ENCODE assay signal across 18 cellular contexts in genomic region chr22:40322061-40322460, GRCh38. TPM values are rescaled to one million over a fixed set of nuclear protein-coding genes. Genes with fewer than 3 reads are reported as not detected.
DNase-seq lines count a peak whose midpoint lies in the region; ATAC-seq lines count a peak whose summit lies in the region.
"Had no signal": no experiment of that assay in that cellular context is flagged by ENCODE, and none has a peak within 500 bp of the region (broad histone marks: within the 10 kb centered on the region; RNA-seq: fewer than 3 reads in every experiment).

No MANE protein-coding gene starts in this region.

- H3K4me3 Mint-ChIP-seq in T-helper 1 cell treated with Interleukin-12 subunit alpha and Interleukin-12 subunit beta and Interleukin-4 antibody, amounts not matched to agents 30 μg/mL and 1 μg/mL, for 36 hours, result no peak overlapping the region
- H3K4me3 Mint-ChIP-seq in T-cell, result no peak overlapping the region
- no peak overlapping the region for H3K4me3 Mint-ChIP-seq in activated naive CD8-positive, alpha-beta T cell treated with anti-CD3 and anti-CD28 coated beads, Interleukin-2, amount 10 ng/mL, durations not matched to agents 7 days and 5 days
- H3K4me3 Mint-ChIP-seq: natural killer cell had no signal

- peaks cover 47% of the 10 kb centered on the region for H3K36me3 Mint-ChIP-seq in T-helper 1 cell treated with Interleukin-12 subunit alpha and Interleukin-12 subunit beta and Interleukin-4 antibody, amounts not matched to agents 30 μg/mL and 1 μg/mL, for 36 hours (ENCODE audit: low read depth)
- H3K36me3 Mint-ChIP-seq in T-cell, result peaks cover 41% of the 10 kb centered on the region
- H3K36me3 Mint-ChIP-seq in activated naive CD8-positive, alpha-beta T cell treated with anti-CD3 and anti-CD28 coated beads, Interleukin-2, amount 10 ng/mL, durations not matched to agents 7 days and 5 days, result peaks cover 47% of the 10 kb centered on the region

- CTCF ChIA-PET in T-cell (lab: Charles Lee), result interaction anchor here in 1 of 2 donors (0.6 kb wide), 1 partner anchor 20 kb away, joined by 6 read pairs; no protein-coding TSS in a partner anchor

- H3K9me3 Mint-ChIP-seq in T-helper 1 cell treated with Interleukin-12 subunit alpha and Interleukin-12 subunit beta and Interleukin-4 antibody, amounts not matched to agents 30 μg/mL and 1 μg/mL, for 36 hours, result no peaks in the 10 kb centered on the region
- H3K9me3 Mint-ChIP-seq in T-cell, result no peaks in the 10 kb centered on the region
- no peaks in the 10 kb centered on the region for H3K9me3 Mint-ChIP-seq in activated naive CD8-positive, alpha-beta T cell treated with anti-CD3 and anti-CD28 coated beads, Interleukin-2, amount 10 ng/mL, durations not matched to agents 7 days and 5 days
- H3K9me3 Mint-ChIP-seq: natural killer cell had no signal

- DNase-seq in T-helper 1 cell (no peak), T-cell (no peak), medulla oblongata (ENCODE audit: extremely low spot score) (peak; percentile 19), NCI-H524 treated with DMSO at 0.1 percent for 48 hours (lab: John Stamatoyannopoulos, UW) (no peak), NCI-H2081 (lab: John Stamatoyannopoulos, UW) (no peak)
- no peak for DNase-seq in activated naive CD8-positive, alpha-beta T cell treated with anti-CD3 and anti-CD28 coated beads, Interleukin-2, amount 10 ng/mL, durations not matched to agents 7 days and 5 days
- DNase-seq: activated CD4-positive, alpha-beta T cell treated with anti-CD3 and anti-CD28 coated beads for 4 hours; body of pancreas; dermis blood vessel endothelial cell; DMS53; natural killer cell; NCI-H1930; NCI-H446 treated with DMSO at 0.1 percent for 48 hours; SHP77; spleen; tibial artery had no signal

- peak overlapping the region; percentile 58 for H3K27ac Mint-ChIP-seq in T-helper 1 cell treated with Interleukin-12 subunit alpha and Interleukin-12 subunit beta and Interleukin-4 antibody, amounts not matched to agents 30 μg/mL and 1 μg/mL, for 36 hours
- peak overlapping the region; percentile 84 to 90 for H3K27ac Mint-ChIP-seq in T-cell
- peak overlapping the region; percentile 70 for H3K27ac Mint-ChIP-seq in activated naive CD8-positive, alpha-beta T cell treated with anti-CD3 and anti-CD28 coated beads, Interleukin-2, amount 10 ng/mL, durations not matched to agents 7 days and 5 days

- H3K4me1 Mint-ChIP-seq in T-helper 1 cell treated with Interleukin-12 subunit alpha and Interleukin-12 subunit beta and Interleukin-4 antibody, amounts not matched to agents 30 μg/mL and 1 μg/mL, for 36 hours (ENCODE audit: low read depth), result peaks cover 45% of the 10 kb centered on the region
- peaks cover 70 to 75% (median 73%) of the 10 kb centered on the region in 3 donors for H3K4me1 Mint-ChIP-seq in T-cell
- peaks cover 40% of the 10 kb centered on the region for H3K4me1 Mint-ChIP-seq in activated naive CD8-positive, alpha-beta T cell treated with anti-CD3 and anti-CD28 coated beads, Interleukin-2, amount 10 ng/mL, durations not matched to agents 7 days and 5 days

- no peak for ATAC-seq in T-cell (replicated peaks in 1 of 4)
- ATAC-seq in activated naive CD8-positive, alpha-beta T cell treated with anti-CD3 and anti-CD28 coated beads, Interleukin-2, amount 10 ng/mL, durations not matched to agents 7 days and 5 days (ENCODE audit: low read depth), result no peak
- ATAC-seq in GM19328 (IDR thresholded peaks at IDR 0.05; ENCODE audit: unreplicated experiment), result no peak
- ATAC-seq: body of pancreas, natural killer cell had no signal

- POLR2A ChIA-PET in T-cell (lab: Charles Lee), result interaction anchor here in 1 of 2 donors (0.8 kb wide), 1 partner anchor 102 kb away, joined by 3 read pairs; no protein-coding TSS in a partner anchor
- POLR2A ChIA-PET in activated naive CD8-positive, alpha-beta T cell treated with anti-CD3 and anti-CD28 coated beads, Interleukin-2, amount 10 ng/mL, durations not matched to agents 7 days and 5 days (lab: Charles Lee), result interaction anchor here (0.6 kb wide), 1 partner anchor 23 kb away, joined by 5 read pairs; no protein-coding TSS in a partner anchor

- no peaks in the 10 kb centered on the region for H3K27me3 Mint-ChIP-seq in T-helper 1 cell treated with Interleukin-12 subunit alpha and Interleukin-12 subunit beta and Interleukin-4 antibody, amounts not matched to agents 30 μg/mL and 1 μg/mL, for 36 hours (ENCODE audit: low read depth)
- no peaks in the 10 kb centered on the region for H3K27me3 Mint-ChIP-seq in T-cell
- H3K27me3 Mint-ChIP-seq in activated naive CD8-positive, alpha-beta T cell treated with anti-CD3 and anti-CD28 coated beads, Interleukin-2, amount 10 ng/mL, durations not matched to agents 7 days and 5 days, result no peaks in the 10 kb centered on the region

RNA-seq across cellular contexts. Expression of gene ADSL, which starts 24.2 kb away (rescaled TPM):
- total RNA-seq in T-cell, result 10 to 100 TPM; 64.0 to 84.3 (median 75.1) TPM
- 10 to 100 TPM; 83.6 to 93.9 TPM for total RNA-seq in activated naive CD8-positive, alpha-beta T cell treated with anti-CD3 and anti-CD28 coated beads, Interleukin-2, amount 10 ng/mL, durations not matched to agents 7 days and 5 days

RNA-seq across cellular contexts. Expression of gene SGSM3, which starts 48.3 kb away (rescaled TPM):
- 100 to 1,000 TPM in 3 of 5 donors, 10 to 100 TPM in 2; 89.4 to 116 (median 101) TPM for total RNA-seq in T-cell
- total RNA-seq in activated naive CD8-positive, alpha-beta T cell treated with anti-CD3 and anti-CD28 coated beads, Interleukin-2, amount 10 ng/mL, durations not matched to agents 7 days and 5 days, result 100 to 1,000 TPM; 101 to 115 TPM
